Comparison of ENCODE assay signal across 11 cellular contexts in the genomic region with DNA sequence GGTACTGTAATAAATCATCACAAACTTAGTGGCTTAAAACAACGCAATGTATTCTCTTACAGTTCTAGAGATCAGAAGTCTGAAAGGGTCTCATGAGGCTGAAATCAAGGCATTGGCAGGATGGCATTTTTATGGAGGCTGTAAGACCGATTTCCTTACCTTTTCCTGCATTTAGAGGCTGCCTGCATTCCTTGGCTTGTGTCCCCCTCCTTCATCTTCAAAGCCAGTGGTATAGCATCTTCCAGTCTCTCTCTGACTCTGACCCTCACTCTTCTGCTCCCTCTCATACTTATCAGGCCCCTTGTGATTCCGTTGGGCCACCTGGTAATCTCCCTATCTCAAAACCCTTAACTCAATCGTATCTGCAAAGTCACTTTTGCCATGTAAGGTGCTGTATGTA.
"Had no signal": no experiment of that assay in that cellular context is flagged by ENCODE, and none has a peak within 500 bp of the region (broad histone marks: within the 10 kb centered on the region; RNA-seq: fewer than 3 reads in every experiment).

No MANE protein-coding gene starts in this region.

- H3K27ac Mint-ChIP-seq: GM23338, H9, HFFc6 had no signal

- H3K4me2 ChIP-seq: GM23338, KMS-11 had no signal

- H2AFZ ChIP-seq: GM23338 had no signal

- H3K9ac ChIP-seq: KMS-11 had no signal

- FAIRE-seq: H1, H54, HepG2 had no signal

- ATAC-seq: GM23338, HepG2 had no signal

- H3K27ac ChIP-seq: HL-60, KMS-11 had no signal

- DNase-seq: H9, HCEC 1CT, HFFc6, Karpas-422, KBM-7 had no signal

- H3K9me3 Mint-ChIP-seq: HFFc6 had no signal

- H3K4me3 Mint-ChIP-seq: GM23338, H9, HFFc6 had no signal

- H3K4me3 ChIP-seq: GM23338 had no signal
